25 cellular contexts compared by ENCODE assay signal in the genomic region with DNA sequence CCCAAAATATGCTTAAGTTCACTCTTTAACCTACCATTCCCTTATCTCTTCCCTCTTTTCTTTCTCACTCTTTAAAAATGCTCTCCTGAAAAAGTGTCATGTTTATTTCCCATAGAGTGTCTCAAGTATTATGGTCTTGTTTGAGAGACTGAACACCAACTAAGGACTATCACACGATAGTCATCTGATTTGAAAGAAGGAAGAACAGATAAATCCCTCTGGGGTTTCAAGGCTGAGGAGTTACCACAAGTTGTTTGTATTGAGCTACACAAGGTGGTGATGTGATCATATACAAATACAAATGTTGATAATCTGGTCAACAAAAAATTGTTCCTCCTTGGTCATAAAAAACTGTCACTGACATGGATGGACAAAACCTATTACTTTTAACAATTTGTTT. TPM values are rescaled to one million over a fixed set of nuclear protein-coding genes. Genes with fewer than 3 reads are reported as not detected.
DNase-seq lines count a peak whose midpoint lies in the region; ATAC-seq and TF ChIP-seq lines count a peak whose summit lies in the region.
"Had no signal": no experiment of that assay in that cellular context is flagged by ENCODE, and none has a peak within 500 bp of the region (broad histone marks: within the 10 kb centered on the region; RNA-seq: fewer than 3 reads in every experiment).

No MANE protein-coding gene starts in this region.

- intact Hi-C loops in heart right ventricle (cut with DNase I) (no loop called here), cardiac septum (cut with DNase I) (no loop called here), uterus (cut with DNase I; ENCODE audit: low total_unique reads) (no loop called here)

- WGBS in heart right ventricle, 2 donors = 27 to 30% methylated on average over 1 of the region's 1 CpG

- peaks cover 0 to 96% (median 51%) of the 10 kb centered on the region in 9 donors for H3K4me1 ChIP-seq in heart right ventricle
- H3K4me1 ChIP-seq in muscle layer of duodenum (ENCODE audit: control insufficient read depth in 1 of 2, insufficient read depth in 2 of 2, low read length in 2 of 2) = peaks cover 6 to 44% of the 10 kb centered on the region in 2 donors
- H3K4me1 ChIP-seq in uterus = peaks cover 6% of the 10 kb centered on the region in 2 donors
- H3K4me1 ChIP-seq: breast epithelium, right lobe of liver had no signal

- peaks cover 0 to 44% (median 9%) of the 10 kb centered on the region in 9 donors for H3K36me3 ChIP-seq in heart right ventricle
- H3K36me3 ChIP-seq in muscle layer of duodenum (ENCODE audit: control insufficient read depth in 1 of 2, insufficient read depth in 2 of 2, low read length in 2 of 2) = peaks cover 0 to 18% of the 10 kb centered on the region in 2 donors
- H3K36me3 ChIP-seq in uterus = no peaks in the 10 kb centered on the region
- H3K36me3 ChIP-seq: breast epithelium, ovary had no signal

- H3K4me3 ChIP-seq in heart right ventricle (no peak overlapping the region), coronary artery (peak overlapping the region; percentile 3), muscle layer of duodenum (ENCODE audit: low read depth in 1 of 2, low read length in 2 of 2) (peak overlapping the region in 1 of 2 donors; percentile 3), uterus (no peak overlapping the region)
- H3K4me3 ChIP-seq: breast epithelium, K562, ovary, right lobe of liver had no signal

- TF ChIP-seq CTCF in heart right ventricle (IDR thresholded peaks at IDR 0.05) (no peak), coronary artery (IDR thresholded peaks at IDR 0.05) (no peak), uterus (IDR thresholded peaks at IDR 0.05) (no peak)

- no peaks in the 10 kb centered on the region for H3K27me3 ChIP-seq in heart right ventricle
- H3K27me3 ChIP-seq in muscle layer of duodenum (ENCODE audit: low read depth, low read length) = no peaks in the 10 kb centered on the region
- H3K27me3 ChIP-seq in uterus = no peaks in the 10 kb centered on the region
- H3K27me3 ChIP-seq: breast epithelium, ovary, right lobe of liver had no signal

- no peak for ATAC-seq in heart right ventricle
- ATAC-seq: activated naive CD8-positive, alpha-beta T cell treated with anti-CD3 and anti-CD28 coated beads, Interleukin-2, amount 50 U/mL, for 24 hours; CD8-positive, alpha-beta T cell; K562; left colon; naive thymus-derived CD8-positive, alpha-beta T cell; Panc1; right lobe of liver had no signal

- H3K9me3 ChIP-seq in heart right ventricle (no peaks in the 10 kb centered on the region), muscle layer of duodenum (ENCODE audit: control insufficient read depth in 1 of 2, low read length in 2 of 2) (no peaks in the 10 kb centered on the region), uterus (no peaks in the 10 kb centered on the region)
- H3K9me3 ChIP-seq: breast epithelium, ovary, right lobe of liver had no signal

- H3K27ac ChIP-seq in heart right ventricle = peak overlapping the region in 7 of 10 donors; percentile 0 to 62 (median 26)
- peak overlapping the region; percentile 52 to 60 for H3K27ac ChIP-seq in coronary artery
- peak overlapping the region; percentile 11 for H3K27ac ChIP-seq in muscle layer of duodenum (ENCODE audit: low read length)
- peak overlapping the region; percentile 10 to 97 for H3K27ac ChIP-seq in uterus
- H3K27ac ChIP-seq: right lobe of liver had no signal

- no peak for TF ChIP-seq POLR2A in uterus (IDR thresholded peaks at IDR 0.05)

- DNase-seq in heart right ventricle (no peak), cardiac septum (ENCODE audit: low spot score) (no peak), coronary artery (ENCODE audit: low spot score) (no peak), uterus (no peak), Kasumi-1 (lab: John Stamatoyannopoulos, UW) (no peak), NCI-H2081 treated with DMSO at 0.1 percent for 48 hours (lab: John Stamatoyannopoulos, UW) (no peak), DMS153 treated with DMSO at 0.1 percent for 48 hours (lab: John Stamatoyannopoulos, UW; ENCODE audit: unreplicated experiment) (no peak)
- DNase-seq: activated CD4-positive, alpha-beta T cell treated with anti-CD3 and anti-CD28 coated beads for 1 hour; activated gamma-delta T cell treated with Interleukin-2 at 50 U/mL for 16 hours; activated naive CD8-positive, alpha-beta T cell treated with anti-CD3 and anti-CD28 coated beads, Interleukin-2, amount 50 U/mL, for 24 hours; AML-193; CD8-positive, alpha-beta T cell; left colon; mesendoderm; naive thymus-derived CD8-positive, alpha-beta T cell; NCI-H524; NK-92 treated with Interleukin-12 subunit alpha and Interleukin-12 subunit beta, amount 100 ng/mL, for 24 hours; ovary; right lobe of liver; stimulated activated CD4-positive, alpha-beta T cell treated with anti-CD3 and anti-CD28 coated beads, Interleukin-15, amount 100 ng/mL, for 24 hours had no signal

RNA-seq across cellular contexts. Expression of a gene that starts 13.8 kb away (rescaled TPM):
- 10 to 100 TPM; 34.0 to 64.5 (median 48.5) TPM for total RNA-seq in heart right ventricle
- polyA plus RNA-seq in heart right ventricle = 10 to 100 TPM; 21.1 to 50.1 TPM
- total RNA-seq in cardiac septum = 40.3 TPM
- 100 to 1,000 TPM in 2 of 4 donors, 10 to 100 TPM in 2; 84.0 to 184 (median 112) TPM for total RNA-seq in uterus
- total RNA-seq: CD8-positive, alpha-beta T cell; naive thymus-derived CD8-positive, alpha-beta T cell; T-helper 1 cell treated with Interleukin-12 subunit alpha and Interleukin-12 subunit beta and Interleukin-4 antibody, amounts not matched to agents 30 ng/mL and 1 ng/mL, for 36 hours had no signal
- polyA plus RNA-seq: naive thymus-derived CD8-positive, alpha-beta T cell had no signal
